15 cellular contexts compared by ENCODE assay signal in genomic region chr2:227363756-227364155, GRCh38. TPM values are rescaled to one million over a fixed set of nuclear protein-coding genes. Genes with fewer than 3 reads are reported as not detected.
A peak's percentile ranks its signal among the peaks of the same experiment; 100 is the strongest.
DNase-seq lines count a peak whose midpoint lies in the region; ATAC-seq and TF ChIP-seq lines count a peak whose summit lies in the region.
"Had no signal": no experiment of that assay in that cellular context is flagged by ENCODE, and none has a peak within 500 bp of the region (broad histone marks: within the 10 kb centered on the region; RNA-seq: fewer than 3 reads in every experiment).

No MANE protein-coding gene starts in this region.

- no peak for ATAC-seq in activated CD8-positive, alpha-beta T cell treated with anti-CD3 and anti-CD28 coated beads for 36 hours
- no peak for ATAC-seq in activated CD8-positive, alpha-beta T cell treated with anti-CD3 and anti-CD28 coated beads, Interleukin-2, amount 10 ng/mL, durations not matched to agents 7 days and 5 days
- no peak for ATAC-seq in HG03457 (IDR thresholded peaks at IDR 0.05; ENCODE audit: unreplicated experiment)

- H3K4me1 Mint-ChIP-seq in activated CD8-positive, alpha-beta T cell treated with anti-CD3 and anti-CD28 coated beads for 36 hours (ENCODE audit: low read depth): peaks cover 4% of the 10 kb centered on the region
- no peaks in the 10 kb centered on the region for H3K4me1 Mint-ChIP-seq in activated CD8-positive, alpha-beta T cell treated with anti-CD3 and anti-CD28 coated beads, Interleukin-2, amount 10 ng/mL, durations not matched to agents 7 days and 5 days (ENCODE audit: low read depth)
- H3K4me1 Mint-ChIP-seq: central memory CD8-positive, alpha-beta T cell had no signal

- H3K4me3 ChIP-seq in OCI-LY3 (ENCODE audit: low read length): no peak overlapping the region
- no peak overlapping the region for H3K4me3 ChIP-seq in testis
- H3K4me3 ChIP-seq: left ventricle myocardium inferior had no signal

- H3K4me3 Mint-ChIP-seq in activated CD8-positive, alpha-beta T cell treated with anti-CD3 and anti-CD28 coated beads for 36 hours: no peak overlapping the region
- H3K4me3 Mint-ChIP-seq in activated CD8-positive, alpha-beta T cell treated with anti-CD3 and anti-CD28 coated beads, Interleukin-2, amount 10 ng/mL, durations not matched to agents 7 days and 5 days: no peak overlapping the region
- H3K4me3 Mint-ChIP-seq: central memory CD8-positive, alpha-beta T cell had no signal

- no peak for TF ChIP-seq POLR2A in erythroblast (IDR thresholded peaks at IDR 0.05; ENCODE audit: low read length)
- TF ChIP-seq POLR2A in testis (IDR thresholded peaks at IDR 0.05): no peak

- CTCF ChIA-PET in activated CD8-positive, alpha-beta T cell treated with anti-CD3 and anti-CD28 coated beads for 36 hours (lab: Charles Lee): no interaction called here
- CTCF ChIA-PET in activated CD8-positive, alpha-beta T cell treated with anti-CD3 and anti-CD28 coated beads, Interleukin-2, amount 10 ng/mL, durations not matched to agents 7 days and 5 days (lab: Charles Lee): no interaction called here

- no peak overlapping the region for H2AFZ ChIP-seq in OCI-LY3 (ENCODE audit: low read depth, low read length)

- H3K4me1 ChIP-seq in OCI-LY3 (ENCODE audit: low read length) (no peaks in the 10 kb centered on the region), testis (no peaks in the 10 kb centered on the region)

- H3K27ac ChIP-seq in OCI-LY3 (ENCODE audit: low read length) (no peak overlapping the region), testis (no peak overlapping the region)
- H3K27ac ChIP-seq: HL-60, left ventricle myocardium inferior had no signal

- peaks cover 5% of the 10 kb centered on the region for H3K36me3 Mint-ChIP-seq in activated CD8-positive, alpha-beta T cell treated with anti-CD3 and anti-CD28 coated beads for 36 hours (ENCODE audit: low read depth)
- H3K36me3 Mint-ChIP-seq in activated CD8-positive, alpha-beta T cell treated with anti-CD3 and anti-CD28 coated beads, Interleukin-2, amount 10 ng/mL, durations not matched to agents 7 days and 5 days (ENCODE audit: low read depth): peaks cover 8% of the 10 kb centered on the region

- no peak overlapping the region for H3K9ac ChIP-seq in OCI-LY3 (ENCODE audit: low read length)

- peak; percentile 30 for TF ChIP-seq CTCF in activated CD8-positive, alpha-beta T cell treated with anti-CD3 and anti-CD28 coated beads for 36 hours (IDR thresholded peaks at IDR 0.05)
- TF ChIP-seq CTCF in OCI-LY3 (IDR thresholded peaks at IDR 0.05; ENCODE audit: low read depth, low read length): peak; percentile 28
- TF ChIP-seq CTCF in testis (IDR thresholded peaks at IDR 0.05): peak in 2 of 3 experiments; percentile 8 to 9

- POLR2A ChIA-PET in activated CD8-positive, alpha-beta T cell treated with anti-CD3 and anti-CD28 coated beads for 36 hours (lab: Charles Lee): no interaction called here
- POLR2A ChIA-PET in activated CD8-positive, alpha-beta T cell treated with anti-CD3 and anti-CD28 coated beads, Interleukin-2, amount 10 ng/mL, durations not matched to agents 7 days and 5 days (lab: Charles Lee): no interaction called here

- H3K9me3 Mint-ChIP-seq in activated CD8-positive, alpha-beta T cell treated with anti-CD3 and anti-CD28 coated beads for 36 hours: no peaks in the 10 kb centered on the region
- H3K9me3 Mint-ChIP-seq in activated CD8-positive, alpha-beta T cell treated with anti-CD3 and anti-CD28 coated beads, Interleukin-2, amount 10 ng/mL, durations not matched to agents 7 days and 5 days (ENCODE audit: insufficient read depth): no peaks in the 10 kb centered on the region
- H3K9me3 Mint-ChIP-seq: central memory CD8-positive, alpha-beta T cell had no signal

- no peaks in the 10 kb centered on the region for H3K27me3 Mint-ChIP-seq in activated CD8-positive, alpha-beta T cell treated with anti-CD3 and anti-CD28 coated beads for 36 hours
- no peaks in the 10 kb centered on the region for H3K27me3 Mint-ChIP-seq in activated CD8-positive, alpha-beta T cell treated with anti-CD3 and anti-CD28 coated beads, Interleukin-2, amount 10 ng/mL, durations not matched to agents 7 days and 5 days (ENCODE audit: low read depth)
- H3K27me3 Mint-ChIP-seq: central memory CD8-positive, alpha-beta T cell had no signal

- H3K36me3 ChIP-seq in OCI-LY3 (replicated peaks; ENCODE audit: low read depth, low read length) (no peaks in the 10 kb centered on the region), testis (ENCODE audit: low read depth, missing control alignments) (no peaks in the 10 kb centered on the region)

- no peak for DNase-seq in activated CD8-positive, alpha-beta T cell treated with anti-CD3 and anti-CD28 coated beads for 36 hours
- DNase-seq in activated CD8-positive, alpha-beta T cell treated with anti-CD3 and anti-CD28 coated beads, Interleukin-2, amount 10 ng/mL, durations not matched to agents 7 days and 5 days: no peak
- DNase-seq in erythroblast (lab: John Stamatoyannopoulos, UW) (peak; percentile 30 to 32), testis (no peak), NCI-H2171 treated with DMSO at 0.1 percent for 48 hours (lab: John Stamatoyannopoulos, UW) (no peak), cardiac septum (ENCODE audit: low spot score) (no peak)
- DNase-seq: left ventricle myocardium inferior, NCI-H1694, trophoblast cell had no signal

- WGBS in testis, 2 donors: 73 to 84% methylated on average over 6 of the region's 6 CpGs

- no peak overlapping the region for H3K27ac Mint-ChIP-seq in activated CD8-positive, alpha-beta T cell treated with anti-CD3 and anti-CD28 coated beads for 36 hours
- H3K27ac Mint-ChIP-seq in activated CD8-positive, alpha-beta T cell treated with anti-CD3 and anti-CD28 coated beads, Interleukin-2, amount 10 ng/mL, durations not matched to agents 7 days and 5 days: no peak overlapping the region

- H3K79me2 ChIP-seq in OCI-LY3 (ENCODE audit: low read length): no peaks in the 10 kb centered on the region

- no peak overlapping the region for H3K4me2 ChIP-seq in OCI-LY3 (ENCODE audit: low read length)

- intact Hi-C loops in activated CD8-positive, alpha-beta T cell treated with anti-CD3 and anti-CD28 coated beads for 36 hours (cut with micrococcal nuclease): no loop called here
- intact Hi-C loops in testis (cut with DNase I; ENCODE audit: low total_unique reads) (no loop called here), cardiac septum (cut with DNase I) (no loop called here)

- H4K20me1 ChIP-seq in OCI-LY3 (ENCODE audit: insufficient read depth, low read length): no peaks in the 10 kb centered on the region

- no peaks in the 10 kb centered on the region for H3K27me3 ChIP-seq in OCI-LY3 (ENCODE audit: low read depth, low read length)
- H3K27me3 ChIP-seq in testis: no peaks in the 10 kb centered on the region

- no peaks in the 10 kb centered on the region for H3K9me3 ChIP-seq in OCI-LY3 (ENCODE audit: insufficient read depth, low read length)
- no peaks in the 10 kb centered on the region for H3K9me3 ChIP-seq in testis
- H3K9me3 ChIP-seq: left ventricle myocardium inferior had no signal

RNA-seq across cellular contexts. Expression of gene TM4SF20, which starts 15.3 kb away (rescaled TPM):
- not detected for total RNA-seq in activated CD8-positive, alpha-beta T cell treated with anti-CD3 and anti-CD28 coated beads for 36 hours
- total RNA-seq in activated CD8-positive, alpha-beta T cell treated with anti-CD3 and anti-CD28 coated beads, Interleukin-2, amount 10 ng/mL, durations not matched to agents 7 days and 5 days: not detected
- total RNA-seq in testis: 1 to 10 TPM in 1 of 2 donors, under 1 TPM in 1; 0.79 to 2.2 TPM
- 5.5 TPM for polyA plus RNA-seq in testis (ENCODE audit: insufficient read depth, low read depth, low replicate concordance)
- total RNA-seq in cardiac septum: not detected
- total RNA-seq: left ventricle myocardium inferior, pulmonary artery endothelial cell had no signal

RNA-seq across cellular contexts. Expression of gene SCYGR1, which starts 24.0 kb away (rescaled TPM):
- not detected for total RNA-seq in activated CD8-positive, alpha-beta T cell treated with anti-CD3 and anti-CD28 coated beads for 36 hours
- not detected for total RNA-seq in activated CD8-positive, alpha-beta T cell treated with anti-CD3 and anti-CD28 coated beads, Interleukin-2, amount 10 ng/mL, durations not matched to agents 7 days and 5 days
- total RNA-seq in testis (not detected), cardiac septum (not detected)
- not detected for polyA plus RNA-seq in testis (ENCODE audit: insufficient read depth, low read depth, low replicate concordance)
- total RNA-seq: left ventricle myocardium inferior, pulmonary artery endothelial cell had no signal
- polyA plus RNA-seq: AG04450 had no signal

RNA-seq across cellular contexts. Expression of gene MFF, which starts 38.7 kb away (rescaled TPM):
- 10 to 100 TPM; 66.5 to 73.9 TPM for total RNA-seq in activated CD8-positive, alpha-beta T cell treated with anti-CD3 and anti-CD28 coated beads for 36 hours
- 10 to 100 TPM; 64.5 to 68.3 TPM for total RNA-seq in activated CD8-positive, alpha-beta T cell treated with anti-CD3 and anti-CD28 coated beads, Interleukin-2, amount 10 ng/mL, durations not matched to agents 7 days and 5 days
- total RNA-seq in testis (100 to 1,000 TPM; 318 to 368 TPM), cardiac septum (75.6 TPM)
- 457 TPM for polyA plus RNA-seq in testis (ENCODE audit: insufficient read depth, low read depth, low replicate concordance)

Comparison
In these comparisons a context has a peak if more than half of its experiments do, and no peak if none do; other contexts are left out.
1. DNase-seq: peak in erythroblast (2 of 2); none in activated CD8-positive, alpha-beta T cell treated with anti-CD3 and anti-CD28 coated beads for 36 hours (single experiment), activated CD8-positive, alpha-beta T cell treated with anti-CD3 and anti-CD28 coated beads, Interleukin-2, amount 10 ng/mL, durations not matched to agents 7 days and 5 days (single experiment), testis (single experiment), NCI-H2171 treated with DMSO at 0.1 percent for 48 hours (single experiment) and cardiac septum (single experiment).
2. Peak in every context shown above with its lines, with median percentiles within 50 percentile points of each other: CTCF ChIP-seq.